Comparison of ENCODE assay signal across 1 cellular context in genomic region chr19:46599716-46600392, GRCh38.
A peak's percentile ranks its signal among the peaks of the same experiment; 100 is the strongest.
TF ChIP-seq lines count a peak whose summit lies in the region.

No MANE protein-coding gene starts in this region.

TF ChIP-seq in HepG2, 621 proteins besides CTCF, POLR2A, EP300 and RAD21:
- 0 out of 2 replicates have a peak, but pooled peaks have one; percentile 44 for TF ChIP-seq THAP7 (CRISPR knock-in tag; IDR thresholded peaks at IDR 0.05)
- TF ChIP-seq LCORL (IDR thresholded peaks at IDR 0.05) = no peak
- TF ChIP-seq LCORL (CRISPR knock-in tag; IDR thresholded peaks at IDR 0.05) = no peak
- peak; percentile 7; the same call in 1 of the 2 replicates for TF ChIP-seq ZNF605 (CRISPR knock-in tag; IDR thresholded peaks at IDR 0.05)
- TF ChIP-seq ZNF749 (CRISPR knock-in tag; IDR thresholded peaks at IDR 0.05; ENCODE audit: borderline replicate concordance) = 0 out of 2 replicates have a peak, but pooled peaks have one; percentile 3
- TF ChIP-seq ZNF44 (CRISPR knock-in tag; IDR thresholded peaks at IDR 0.05) = 0 out of 2 replicates have a peak, but pooled peaks have one; percentile 34
- TF ChIP-seq ZBTB4 (CRISPR knock-in tag; IDR thresholded peaks at IDR 0.05; ENCODE audit: borderline replicate concordance) = peak; percentile 3; the same call in 1 of the 2 replicates
- no peak for TF ChIP-seq MAFG (CRISPR knock-in tag; IDR thresholded peaks at IDR 0.05)
